17 cellular contexts compared by ENCODE assay signal in genomic region chrX:40912576-40912975, GRCh38.
DNase-seq lines count a peak whose midpoint lies in the region; ATAC-seq, FAIRE-seq and TF ChIP-seq lines count a peak whose summit lies in the region.
"Had no signal": no experiment of that assay in that cellular context is flagged by ENCODE, and none has a peak within 500 bp of the region (broad histone marks: within the 10 kb centered on the region; RNA-seq: fewer than 3 reads in every experiment).

No MANE protein-coding gene starts in this region.

- 0 out of 2 replicates have a peak overlapping the region, but pooled peaks have one; percentile 75 for H2BK12ac ChIP-seq in H1 (ENCODE audit: low read depth, low read length)

- DNase-seq in LHCN-M2 (ENCODE audit: low read depth) (peak; percentile 34), NCI-H69 (lab: John Stamatoyannopoulos, UW) (peak; percentile 96), H1 (ENCODE audit: low read depth in 1 of 2, low spot score in 2 of 2) (no peak), DMS53 treated with DMSO at 0.1 percent for 48 hours (lab: John Stamatoyannopoulos, UW; ENCODE audit: unreplicated experiment) (no peak), GM03348 (ENCODE audit: low spot score) (no peak), HK-2 (ENCODE audit: unreplicated experiment) (no peak)
- DNase-seq: activated CD4-positive, alpha-beta memory T cell treated with anti-CD3 and anti-CD28 coated beads for 36 hours; activated T-cell treated with anti-CD3 and anti-CD28 coated beads, Interleukin-2, amount 50 U/mL, for 72 hours; Caco-2; effector memory CD4-positive, alpha-beta T cell; OCI-M1; stomach had no signal

- no peak for TF ChIP-seq CTCF in H1 (IDR thresholded peaks at IDR 0.05; ENCODE audit: control extremely low read depth in 1 of 3, insufficient read depth in 1 of 3, low read depth in 1 of 3, low read length in 3 of 3)

- H3K14ac ChIP-seq in H1 (ENCODE audit: insufficient read length) = no peak overlapping the region

- H3K23ac ChIP-seq in H1 (ENCODE audit: insufficient read length) = no peak overlapping the region

- POLR2A ChIA-PET in H1 (lab: Charles Lee; ENCODE audit: partially characterized antibody) = no interaction called here

- H3K27me3 ChIP-seq in BLaER1 treated with 17β-estradiol and CSF1 and Interleukin-3, amounts not matched to agents 10 nM and 100 nM = peaks cover 0 to 42% (median 19%) of the 10 kb centered on the region in 11 experiments; a peak in 18 of 22 replicates
- H3K27me3 ChIP-seq in H1 (replicated peaks in 1 of 4; ENCODE audit: control insufficient read depth in 3 of 4, extremely low read depth in 1 of 4, insufficient read depth in 3 of 4, low read length in 3 of 4) = no peaks in the 10 kb centered on the region
- H3K27me3 ChIP-seq: hepatocyte had no signal

- H3K4me1 ChIP-seq in BLaER1 treated with 17β-estradiol and CSF1 and Interleukin-3, amounts not matched to agents 10 nM and 100 nM = peaks cover 0 to 12% (median 10%) of the 10 kb centered on the region in 10 experiments; a peak in 16 of 20 replicates
- 0 out of 7 replicates have a peak, but pooled peaks cover 0 to 2% (median 0%) of the 10 kb centered on the region in 4 experiments for H3K4me1 ChIP-seq in H1 (replicated peaks in 1 of 4; ENCODE audit: control insufficient read depth in 3 of 4, insufficient read depth in 4 of 4, low read length in 3 of 4)
- H3K4me1 ChIP-seq: Caco-2, stomach had no signal

- H3K79me1 ChIP-seq in H1 (ENCODE audit: low read depth, low read length) = no peaks in the 10 kb centered on the region

- no peak overlapping the region for H4K8ac ChIP-seq in H1 (ENCODE audit: extremely low read depth, insufficient read depth, low read length)

- WGBS in H1 (ENCODE audit: extremely low coverage in 1 of 2, insufficient coverage in 1 of 2, insufficient read length in 1 of 2, insufficient replicate concordance in 2 of 2, low coverage in 1 of 2, low lambda C conversion rate in 2 of 2, missing lambda C conversion rate in 1 of 2), 2 experiments = 79% methylated on average over 4 of the region's 4 CpGs; no CpG with 5 or more reads in 1 of the 2 experiments

- CTCF ChIA-PET in H1 (lab: Charles Lee; ENCODE audit: partially characterized antibody) = no interaction called here

- H3K27ac ChIP-seq in BLaER1 treated with 17β-estradiol and CSF1 and Interleukin-3, amounts not matched to agents 10 nM and 100 nM = 0 out of 22 replicates have a peak overlapping the region, but pooled peaks of 1 of the 11 experiments have one; percentile 3
- no peak overlapping the region for H3K27ac ChIP-seq in H1 (ENCODE audit: low read depth, low read length)
- H3K27ac ChIP-seq: hepatocyte, stomach, VCaP had no signal

- TF ChIP-seq EP300 in H1 (IDR thresholded peaks at IDR 0.05; ENCODE audit: borderline replicate concordance in 1 of 2, low read depth in 2 of 2, low read length in 2 of 2) = no peak

- no peak overlapping the region for H4K5ac ChIP-seq in H1 (ENCODE audit: insufficient read length, low read depth, low read length)

- H3K23me2 ChIP-seq in H1 (ENCODE audit: low read depth, low read length) = no peaks in the 10 kb centered on the region

- no peak for ATAC-seq in HG03520 (IDR thresholded peaks at IDR 0.05; ENCODE audit: unreplicated experiment)
- ATAC-seq: activated T-cell treated with anti-CD3 and anti-CD28 coated beads, Interleukin-2, amount 50 U/mL, for 72 hours; HCT116 had no signal

- no peak overlapping the region for H2BK20ac ChIP-seq in H1 (ENCODE audit: low read length)

- H3K9me3 ChIP-seq in BLaER1 treated with 17β-estradiol and CSF1 and Interleukin-3, amounts not matched to agents 10 nM and 100 nM (replicated peaks in 1 of 11) = 0 out of 22 replicates have a peak, but pooled peaks cover 0 to 4% (median 0%) of the 10 kb centered on the region in 11 experiments
- H3K9me3 ChIP-seq in H1 (ENCODE audit: insufficient read depth in 2 of 2, low read depth in 1 of 2, low read length in 1 of 2) = no peaks in the 10 kb centered on the region
- H3K9me3 ChIP-seq: Caco-2, stomach had no signal

- TF ChIP-seq POLR2A in H1 (IDR thresholded peaks at IDR 0.05; ENCODE audit: control extremely low read depth in 1 of 2, low read depth in 2 of 2, low read length in 2 of 2) = no peak

- no peak overlapping the region for H2BK15ac ChIP-seq in H1 (ENCODE audit: low read length)

- no peaks in the 10 kb centered on the region for H3K79me2 ChIP-seq in H1 (ENCODE audit: control insufficient read depth in 1 of 2, insufficient read depth in 2 of 2, low read length in 2 of 2)
- H3K79me2 ChIP-seq: hepatocyte had no signal

- H2AFZ ChIP-seq in H1 (ENCODE audit: low read length) = peak overlapping the region; percentile 62; the same call in 1 of the 2 replicates
- H2AFZ ChIP-seq: hepatocyte had no signal

- no peak overlapping the region for H3K56ac ChIP-seq in H1 (replicated peaks; ENCODE audit: insufficient read length, low read depth, low read length)

- no peaks in the 10 kb centered on the region for H3K36me3 ChIP-seq in BLaER1 treated with 17β-estradiol and CSF1 and Interleukin-3, amounts not matched to agents 10 nM and 100 nM
- no peaks in the 10 kb centered on the region for H3K36me3 ChIP-seq in H1 (ENCODE audit: control insufficient read depth in 2 of 4, insufficient read depth in 4 of 4, low read length in 3 of 4)
- H3K36me3 ChIP-seq: stomach had no signal

- no peak overlapping the region for H2BK5ac ChIP-seq in H1 (ENCODE audit: low read depth, low read length)

- TF ChIP-seq RAD21 in H1 (IDR thresholded peaks at IDR 0.05 in 1 of 2, conservative IDR thresholded peaks at IDR 0.05 in 1 of 2; ENCODE audit: low read depth in 2 of 2, low read length in 2 of 2) = no peak

- no peak overlapping the region for H3K9ac ChIP-seq in BLaER1 treated with 17β-estradiol and CSF1 and Interleukin-3, amounts not matched to agents 10 nM and 100 nM
- no peak overlapping the region for H3K9ac ChIP-seq in H1 (replicated peaks in 1 of 4; ENCODE audit: extremely low read depth in 1 of 4, low read depth in 3 of 4, low read length in 3 of 4)

- H3K4me3 ChIP-seq in BLaER1 treated with 17β-estradiol and CSF1 and Interleukin-3, amounts not matched to agents 10 nM and 100 nM = no peak overlapping the region
- H3K4me3 ChIP-seq in H1 (ENCODE audit: extremely low read depth in 1 of 4, insufficient read depth in 2 of 4, low read depth in 3 of 4, low read length in 4 of 4) = no peak overlapping the region
- H3K4me3 ChIP-seq: hepatocyte, stomach had no signal

- H2AK5ac ChIP-seq in H1 (ENCODE audit: low read depth, low read length) = no peak overlapping the region

- H3K18ac ChIP-seq in H1 (ENCODE audit: extremely low read depth, low read length) = no peak overlapping the region

- H4K20me1 ChIP-seq in BLaER1 treated with 17β-estradiol and CSF1 and Interleukin-3, amounts not matched to agents 10 nM and 100 nM = no peaks in the 10 kb centered on the region
- no peaks in the 10 kb centered on the region for H4K20me1 ChIP-seq in H1 (replicated peaks in 1 of 2; ENCODE audit: control insufficient read depth in 1 of 2, insufficient read depth in 2 of 2, low read length in 2 of 2)

- no peak overlapping the region for H3K4ac ChIP-seq in H1 (replicated peaks; ENCODE audit: insufficient read length, low read depth, low read length)

- no peak overlapping the region for H2BK120ac ChIP-seq in H1 (replicated peaks; ENCODE audit: low read depth, low read length)

- peak overlapping the region in 8 of 11 experiments; percentile 16 to 57 (median 50); a peak in 16 of 22 replicates for H3K4me2 ChIP-seq in BLaER1 treated with 17β-estradiol and CSF1 and Interleukin-3, amounts not matched to agents 10 nM and 100 nM
- no peak overlapping the region for H3K4me2 ChIP-seq in H1 (ENCODE audit: insufficient read depth in 1 of 2, low read depth in 2 of 2, low read length in 2 of 2)
- H3K4me2 ChIP-seq: hepatocyte had no signal

- H4K91ac ChIP-seq in H1 (replicated peaks; ENCODE audit: insufficient read length, low read length) = peak overlapping the region; percentile 85

- no peak for FAIRE-seq in H1 (lab: Jason Lieb, UNC)

TF ChIP-seq in H1, 55 proteins besides CTCF, POLR2A, EP300 and RAD21 (continues in another document):
- TF ChIP-seq KDM4A (IDR thresholded peaks at IDR 0.05; ENCODE audit: low read depth, low read length, severe bottlenecking) (no peak), ATF2 (IDR thresholded peaks at IDR 0.05; ENCODE audit: low read length) (no peak), CREB1 (IDR thresholded peaks at IDR 0.05) (no peak), GABPA (IDR thresholded peaks at IDR 0.05; ENCODE audit: borderline replicate concordance, insufficient read depth, low read length) (no peak), NANOG (IDR thresholded peaks at IDR 0.05; ENCODE audit: insufficient read depth, low read depth, low read length, poor library complexity, severe bottlenecking) (no peak), SRF (IDR thresholded peaks at IDR 0.05; ENCODE audit: low read depth, low read length) (no peak), SP4 (IDR thresholded peaks at IDR 0.05; ENCODE audit: low read length) (no peak), MAFK (IDR thresholded peaks at IDR 0.05; ENCODE audit: low read depth, low read length) (no peak), CBX5 (IDR thresholded peaks at IDR 0.05; ENCODE audit: low read depth, low read length) (no peak), RNF2 (IDR thresholded peaks at IDR 0.05; ENCODE audit: borderline replicate concordance, low read depth, low read length, missing control alignments, poor library complexity, severe bottlenecking) (no peak), HDAC2 (IDR thresholded peaks at IDR 0.05; ENCODE audit: borderline replicate concordance in 1 of 2, low read depth in 2 of 2, low read length in 2 of 2) (no peak), POLR2AphosphoS5 (IDR thresholded peaks at IDR 0.05; ENCODE audit: low read depth, low read length) (no peak), SIN3A (conservative IDR thresholded peaks at IDR 0.05 in 1 of 2, IDR thresholded peaks at IDR 0.05 in 1 of 2; ENCODE audit: low read depth in 1 of 2, low read length in 2 of 2) (no peak), ASH2L (IDR thresholded peaks at IDR 0.05; ENCODE audit: low read length) (no peak), CEBPB (IDR thresholded peaks at IDR 0.05; ENCODE audit: low read depth, low read length) (no peak), CHD2 (IDR thresholded peaks at IDR 0.05; ENCODE audit: low read length) (no peak), BACH1 (IDR thresholded peaks at IDR 0.05; ENCODE audit: low read length) (no peak), TAF7 (optimal IDR thresholded peaks at IDR 0.05; ENCODE audit: borderline replicate concordance, low read depth, low read length) (no peak)

Comparison
In these comparisons a context has a peak if more than half of its experiments do, and no peak if none do; other contexts are left out.
1. H3K4me2 ChIP-seq: peak in BLaER1 treated with 17β-estradiol and CSF1 and Interleukin-3, amounts not matched to agents 10 nM and 100 nM (8 of 11); none in H1 (0 of 2).
2. DNase-seq: peak in LHCN-M2 (single experiment) and NCI-H69 (single experiment); none in H1 (0 of 2), DMS53 treated with DMSO at 0.1 percent for 48 hours (single experiment), GM03348 (single experiment) and HK-2 (single experiment).